1 cellular context compared by ENCODE assay signal in genomic region chr1:42164551-42165420, GRCh38.
TF ChIP-seq lines count a peak whose summit lies in the region.

A gene with protein sequence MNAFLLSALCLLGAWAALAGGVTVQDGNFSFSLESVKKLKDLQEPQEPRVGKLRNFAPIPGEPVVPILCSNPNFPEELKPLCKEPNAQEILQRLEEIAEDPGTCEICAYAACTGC (minus strand): TSS chr1:42164745. CDS start chr1:42164712, 33 bp downstream.

TF ChIP-seq in HepG2, 621 proteins besides CTCF, POLR2A, EP300 and RAD21 (continued from another document):
- TF ChIP-seq SSRP1 (CRISPR knock-in tag; IDR thresholded peaks at IDR 0.05) (no peak), ARNT2 (CRISPR knock-in tag; IDR thresholded peaks at IDR 0.05; ENCODE audit: low read depth) (0 out of 2 replicates have a peak, but pooled peaks have one; percentile 29), ZNF746 (CRISPR knock-in tag; IDR thresholded peaks at IDR 0.05) (no peak), MTF1 (CRISPR knock-in tag; IDR thresholded peaks at IDR 0.05) (no peak), HHEX (CRISPR knock-in tag; IDR thresholded peaks at IDR 0.05) (no peak), ZNF550 (CRISPR knock-in tag; IDR thresholded peaks at IDR 0.05; ENCODE audit: borderline replicate concordance) (no peak), MEIS2 (CRISPR knock-in tag; IDR thresholded peaks at IDR 0.05) (0 out of 2 replicates have a peak, but pooled peaks have one; percentile 27), PATZ1 (CRISPR knock-in tag; IDR thresholded peaks at IDR 0.05) (peak; percentile 87), ZNF329 (CRISPR knock-in tag; IDR thresholded peaks at IDR 0.05; ENCODE audit: low read depth) (no peak), HNF4A (CRISPR knock-in tag; IDR thresholded peaks at IDR 0.05) (no peak)
- TF ChIP-seq, protein P1, sequence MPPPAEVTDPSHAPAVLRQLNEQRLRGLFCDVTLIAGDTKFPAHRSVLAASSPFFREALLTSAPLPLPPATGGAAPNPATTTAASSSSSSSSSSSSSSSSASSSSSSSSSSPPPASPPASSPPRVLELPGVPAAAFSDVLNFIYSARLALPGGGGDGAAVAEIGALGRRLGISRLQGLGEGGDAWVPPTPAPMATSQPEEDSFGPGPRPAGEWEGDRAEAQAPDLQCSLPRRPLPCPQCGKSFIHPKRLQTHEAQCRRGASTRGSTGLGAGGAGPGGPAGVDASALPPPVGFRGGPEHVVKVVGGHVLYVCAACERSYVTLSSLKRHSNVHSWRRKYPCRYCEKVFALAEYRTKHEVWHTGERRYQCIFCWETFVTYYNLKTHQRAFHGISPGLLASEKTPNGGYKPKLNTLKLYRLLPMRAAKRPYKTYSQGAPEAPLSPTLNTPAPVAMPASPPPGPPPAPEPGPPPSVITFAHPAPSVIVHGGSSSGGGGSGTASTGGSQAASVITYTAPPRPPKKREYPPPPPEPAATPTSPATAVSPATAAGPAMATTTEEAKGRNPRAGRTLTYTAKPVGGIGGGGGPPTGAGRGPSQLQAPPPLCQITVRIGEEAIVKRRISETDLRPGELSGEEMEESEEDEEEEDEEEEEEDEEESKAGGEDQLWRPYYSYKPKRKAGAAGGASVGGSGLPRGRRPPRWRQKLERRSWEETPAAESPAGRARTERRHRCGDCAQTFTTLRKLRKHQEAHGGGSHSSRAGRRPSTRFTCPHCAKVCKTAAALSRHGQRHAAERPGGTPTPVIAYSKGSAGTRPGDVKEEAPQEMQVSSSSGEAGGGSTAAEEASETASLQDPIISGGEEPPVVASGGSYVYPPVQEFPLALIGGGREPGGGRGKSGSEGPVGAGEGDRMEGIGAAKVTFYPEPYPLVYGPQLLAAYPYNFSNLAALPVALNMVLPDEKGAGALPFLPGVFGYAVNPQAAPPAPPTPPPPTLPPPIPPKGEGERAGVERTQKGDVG (CRISPR knock-in tag; IDR thresholded peaks at IDR 0.05; ENCODE audit: borderline replicate concordance): no peak
- TF ChIP-seq, protein P2, sequence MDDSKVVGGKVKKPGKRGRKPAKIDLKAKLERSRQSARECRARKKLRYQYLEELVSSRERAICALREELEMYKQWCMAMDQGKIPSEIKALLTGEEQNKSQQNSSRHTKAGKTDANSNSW (CRISPR knock-in tag; IDR thresholded peaks at IDR 0.05; ENCODE audit: borderline replicate concordance): no peak
- TF ChIP-seq, protein P3, sequence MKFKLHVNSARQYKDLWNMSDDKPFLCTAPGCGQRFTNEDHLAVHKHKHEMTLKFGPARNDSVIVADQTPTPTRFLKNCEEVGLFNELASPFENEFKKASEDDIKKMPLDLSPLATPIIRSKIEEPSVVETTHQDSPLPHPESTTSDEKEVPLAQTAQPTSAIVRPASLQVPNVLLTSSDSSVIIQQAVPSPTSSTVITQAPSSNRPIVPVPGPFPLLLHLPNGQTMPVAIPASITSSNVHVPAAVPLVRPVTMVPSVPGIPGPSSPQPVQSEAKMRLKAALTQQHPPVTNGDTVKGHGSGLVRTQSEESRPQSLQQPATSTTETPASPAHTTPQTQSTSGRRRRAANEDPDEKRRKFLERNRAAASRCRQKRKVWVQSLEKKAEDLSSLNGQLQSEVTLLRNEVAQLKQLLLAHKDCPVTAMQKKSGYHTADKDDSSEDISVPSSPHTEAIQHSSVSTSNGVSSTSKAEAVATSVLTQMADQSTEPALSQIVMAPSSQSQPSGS (CRISPR knock-in tag; IDR thresholded peaks at IDR 0.05): no peak
TF ChIP-seq in HepG2: peak in this region for 3.
